Comparison of ENCODE assay signal across 23 cellular contexts in the genomic region with DNA sequence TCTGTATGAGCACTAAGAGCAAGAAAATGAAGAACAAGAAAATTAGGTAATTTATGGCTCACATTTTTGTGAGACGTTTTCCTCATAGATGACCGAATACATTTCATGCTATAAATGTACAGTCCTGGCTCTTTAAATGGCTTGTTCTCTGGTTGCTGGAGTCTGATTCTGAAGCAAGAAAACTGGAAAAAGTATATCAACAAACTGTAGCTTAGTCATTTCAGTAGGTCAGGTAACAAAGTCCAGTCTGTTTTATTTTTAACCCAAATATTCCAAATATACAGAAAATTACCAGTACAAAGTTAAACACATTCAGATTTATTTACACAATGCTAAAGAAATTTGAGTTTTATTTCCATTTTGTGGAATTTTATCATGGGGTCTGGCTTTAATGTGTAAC. TPM values are rescaled to one million over a fixed set of nuclear protein-coding genes. Genes with fewer than 3 reads are reported as not detected.
DNase-seq lines count a peak whose midpoint lies in the region; ATAC-seq, FAIRE-seq and TF ChIP-seq lines count a peak whose summit lies in the region.
"Had no signal": no experiment of that assay in that cellular context is flagged by ENCODE, and none has a peak within 500 bp of the region (broad histone marks: within the 10 kb centered on the region; RNA-seq: fewer than 3 reads in every experiment).

No MANE protein-coding gene starts in this region.

- TF ChIP-seq CTCF in WERI-Rb-1 (IDR thresholded peaks at IDR 0.05; ENCODE audit: low read depth, low read length) (no peak), kidney (IDR thresholded peaks at IDR 0.05; ENCODE audit: borderline replicate concordance, extremely low read depth, insufficient read depth) (no peak), neural progenitor cell (IDR thresholded peaks at IDR 0.05) (no peak), MM.1S (IDR thresholded peaks at IDR 0.05; ENCODE audit: low read length) (no peak)

- in situ Hi-C loops in KBM-7 (cut with MboI; ENCODE audit: low pct_unique_long_range_greater_than_20kb, low sequenced_read_pairs), result no loop called here

- H3K27ac ChIP-seq in WERI-Rb-1 (peak overlapping the region; percentile 83), cingulate gyrus (ENCODE audit: low read depth, low read length) (peak overlapping the region; percentile 87), kidney (ENCODE audit: low read depth in 2 of 2, low read length in 2 of 2) (peak overlapping the region; percentile 39 to 41), neural progenitor cell (peak overlapping the region; percentile 40), MM.1S (ENCODE audit: low read length) (no peak overlapping the region)
- H3K27ac ChIP-seq: GM23248, HL-60 had no signal

- no peak for FAIRE-seq in kidney (lab: Jason Lieb, UNC)

- no peak overlapping the region for H3K4me3 Mint-ChIP-seq in neural progenitor cell
- H3K4me3 Mint-ChIP-seq: CD14-positive monocyte, IgD-negative memory B cell had no signal

- no peak for ATAC-seq in GM21390 (IDR thresholded peaks at IDR 0.05; ENCODE audit: unreplicated experiment)
- ATAC-seq: SK-N-SH treated with all-trans-retinoic acid at 6 μM for 48 hours had no signal

- peaks cover 3 to 7% of the 10 kb centered on the region in 2 donors for H3K4me1 ChIP-seq in kidney (ENCODE audit: control insufficient read depth in 1 of 2, insufficient read depth in 1 of 2, low read depth in 1 of 2, low read length in 2 of 2)
- peaks cover 34% of the 10 kb centered on the region for H3K4me1 ChIP-seq in neural progenitor cell
- no peaks in the 10 kb centered on the region for H3K4me1 ChIP-seq in MM.1S (ENCODE audit: low read length)

- H3K27me3 ChIP-seq in WERI-Rb-1 (ENCODE audit: insufficient read depth, low read depth, severe bottlenecking) (no peaks in the 10 kb centered on the region), neural progenitor cell (no peaks in the 10 kb centered on the region), MM.1S (replicated peaks; ENCODE audit: insufficient read depth, low read length) (no peaks in the 10 kb centered on the region)

- intact Hi-C loops in kidney (cut with DNase I), result no loop called here

- H3K9ac ChIP-seq in kidney (ENCODE audit: low read length in 2 of 2), result peak overlapping the region in 1 of 2 donors; percentile 4
- no peak overlapping the region for H3K9ac ChIP-seq in neural progenitor cell
- H3K9ac ChIP-seq in MM.1S (ENCODE audit: low read length), result no peak overlapping the region
- H3K9ac ChIP-seq: GM23248 had no signal

- no peaks in the 10 kb centered on the region for H3K27me3 Mint-ChIP-seq in neural progenitor cell (ENCODE audit: insufficient read depth, low read depth)

- no peaks in the 10 kb centered on the region for H3K9me3 Mint-ChIP-seq in neural progenitor cell
- H3K9me3 Mint-ChIP-seq: CD14-positive monocyte, IgD-negative memory B cell had no signal

- no peak for DNase-seq in WERI-Rb-1
- no peak for DNase-seq in kidney
- no peak for DNase-seq in neural progenitor cell (ENCODE audit: low spot score)
- DNase-seq in epidermal melanocyte (ENCODE audit: insufficient read length, low spot score), result no peak
- no peak for DNase-seq in MM.1S
- DNase-seq in KBM-7, result no peak
- DNase-seq: ACHN, DMS79 treated with DMSO at 0.1 percent for 48 hours, GM23248, NCI-H1105 treated with DMSO at 0.1 percent for 48 hours, NCI-H1694, NCI-H774, SHP77 treated with DMSO at 0.1 percent for 48 hours had no signal

- H3K9me3 ChIP-seq in WERI-Rb-1 (ENCODE audit: severe bottlenecking) (no peaks in the 10 kb centered on the region), kidney (ENCODE audit: control insufficient read depth in 1 of 2, low read length in 2 of 2) (no peaks in the 10 kb centered on the region), neural progenitor cell (ENCODE audit: low read depth) (no peaks in the 10 kb centered on the region), MM.1S (replicated peaks; ENCODE audit: insufficient read depth, low read length) (no peaks in the 10 kb centered on the region)
- H3K9me3 ChIP-seq: HAP-1 had no signal

- H3F3A ChIP-seq in neural progenitor cell (ENCODE audit: low read depth) (peaks cover 18% of the 10 kb centered on the region), MM.1S (ENCODE audit: insufficient read depth, low read length) (no peaks in the 10 kb centered on the region)

- H3K4me1 Mint-ChIP-seq in neural progenitor cell, result peaks cover 19% of the 10 kb centered on the region

- H3K4me3 ChIP-seq in WERI-Rb-1 (ENCODE audit: low read depth, low read length), result no peak overlapping the region
- H3K4me3 ChIP-seq in kidney (ENCODE audit: low read length in 2 of 2), result peak overlapping the region in 1 of 2 donors; percentile 27
- H3K4me3 ChIP-seq in neural progenitor cell, result no peak overlapping the region
- H3K4me3 ChIP-seq in MM.1S (ENCODE audit: low read length), result no peak overlapping the region
- H3K4me3 ChIP-seq: GM23248, HAP-1 had no signal

- no peak overlapping the region for H2AFZ ChIP-seq in neural progenitor cell (replicated peaks)
- H2AFZ ChIP-seq in MM.1S (ENCODE audit: low read length), result no peak overlapping the region
- H2AFZ ChIP-seq: GM23248 had no signal

- H3K36me3 ChIP-seq in WERI-Rb-1 (peaks cover 12% of the 10 kb centered on the region), kidney (ENCODE audit: control insufficient read depth in 1 of 2, insufficient read depth in 2 of 2, low read length in 2 of 2) (peaks cover 3% of the 10 kb centered on the region in 2 donors), neural progenitor cell (no peaks in the 10 kb centered on the region), MM.1S (replicated peaks; ENCODE audit: insufficient read depth, low read length) (no peaks in the 10 kb centered on the region)

- peaks cover 12% of the 10 kb centered on the region for H3K36me3 Mint-ChIP-seq in neural progenitor cell
- H3K36me3 Mint-ChIP-seq: IgD-negative memory B cell had no signal

- H3K9me2 ChIP-seq in MM.1S (replicated peaks; ENCODE audit: insufficient read depth, low read length), result no peaks in the 10 kb centered on the region

- H3K4me2 ChIP-seq in neural progenitor cell (no peak overlapping the region), MM.1S (ENCODE audit: low read depth, low read length) (no peak overlapping the region)

- H3K27ac Mint-ChIP-seq in neural progenitor cell, result no peak overlapping the region
- H3K27ac Mint-ChIP-seq: IgD-negative memory B cell had no signal

- H3K79me2 ChIP-seq in neural progenitor cell (ENCODE audit: low read depth), result no peaks in the 10 kb centered on the region
- H3K79me2 ChIP-seq in MM.1S (ENCODE audit: low read length), result no peaks in the 10 kb centered on the region

- H4K20me1 ChIP-seq in neural progenitor cell (ENCODE audit: low read depth), result no peaks in the 10 kb centered on the region
- no peaks in the 10 kb centered on the region for H4K20me1 ChIP-seq in MM.1S (ENCODE audit: insufficient read depth, low read length)

RNA-seq across cellular contexts. Expression of a gene that starts 2.5 kb away (rescaled TPM):
- total RNA-seq in kidney, result 0.19 TPM
- not detected for polyA plus RNA-seq in kidney (ENCODE audit: insufficient read depth, low read depth, low replicate concordance)
- not detected in 2 replicates for total RNA-seq in neural progenitor cell (ENCODE audit: low replicate concordance)
- total RNA-seq: GM23248, HT1080, NCI-H460, RPMI7951 had no signal
- polyA plus RNA-seq: GM23248, IgD-negative memory B cell had no signal

RNA-seq across cellular contexts. Expression of a gene that starts 26.4 kb away (rescaled TPM):
- total RNA-seq in kidney, result 4.2 TPM
- polyA plus RNA-seq in kidney (ENCODE audit: insufficient read depth, low read depth, low replicate concordance), result 3.5 TPM
- total RNA-seq in neural progenitor cell (ENCODE audit: low replicate concordance), result 78.1 and 134 TPM in 2 replicates
- polyA plus RNA-seq: IgD-negative memory B cell had no signal

Comparison
In these comparisons a context has a peak if more than half of its experiments do, and no peak if none do; other contexts are left out.
1. RNA of a gene that starts 26.4 kb away (total RNA-seq): 78.1 to 134 TPM in neural progenitor cell; 4.2 TPM in kidney (single experiment); every median in the first group is over 10 times any median in the second.